In the genomic region with DNA sequence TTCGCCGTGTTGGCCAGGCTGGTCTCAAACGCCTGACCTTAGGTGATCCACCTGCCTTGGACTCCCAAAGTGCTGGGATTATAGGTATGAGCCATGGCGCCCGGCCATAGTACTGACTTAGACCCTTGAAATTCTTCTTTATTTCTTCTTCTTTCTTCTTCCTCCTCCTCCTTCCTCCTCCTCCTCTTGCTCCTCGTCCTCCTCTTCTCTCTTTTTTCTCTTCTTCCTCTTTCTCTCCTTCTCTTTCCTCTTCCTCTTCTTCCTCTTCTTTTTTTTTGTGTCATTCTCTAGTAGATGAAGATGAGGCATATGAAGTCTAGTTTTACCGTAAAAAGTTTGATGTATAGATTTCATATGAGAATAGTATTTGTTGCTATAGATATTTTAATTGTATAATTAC, we compare ENCODE assay signal across 21 cellular contexts.
"Had no signal": no experiment of that assay in that cellular context is flagged by ENCODE, and none has a peak within 500 bp of the region (broad histone marks: within the 10 kb centered on the region; RNA-seq: fewer than 3 reads in every experiment).

No MANE protein-coding gene starts in this region.

- ATAC-seq: natural killer cell; stimulated activated memory B cell treated with anti-CD40 and anti-IgM and Interleukin-4, amounts not matched to agents 10 μg/mL and 1 μg/mL and 100 μg/mL, for 72 hours; stimulated activated naive CD8-positive, alpha-beta T cell treated with anti-CD3 and anti-CD28 coated beads, Interleukin-15, amount 100 ng/mL, for 72 hours had no signal

- H3K36me3 ChIP-seq: ovary, right lobe of liver, uterus had no signal

- H3K4me1 ChIP-seq: left ventricle myocardium inferior, right atrium auricular region, tibial nerve, uterus had no signal

- H3K9me3 Mint-ChIP-seq: mesothelial cell of epicardium; naive B cell; natural killer cell; stimulated activated memory B cell treated with anti-CD40 and anti-IgM and Interleukin-4, amounts not matched to agents 10 μg/mL and 1 μg/mL and 100 μg/mL, for 72 hours; stimulated activated naive CD8-positive, alpha-beta T cell treated with anti-CD3 and anti-CD28 coated beads, Interleukin-15, amount 100 ng/mL, for 72 hours; type B pancreatic cell had no signal

- H3K36me3 Mint-ChIP-seq: naive B cell, natural killer cell had no signal

- H3K4me2 ChIP-seq: smooth muscle cell had no signal

- H3K9me3 ChIP-seq: left ventricle myocardium inferior, ovary, right atrium auricular region, right lobe of liver, tibial nerve, uterus had no signal

- H3K4me3 Mint-ChIP-seq: mesothelial cell of epicardium; natural killer cell; stimulated activated memory B cell treated with anti-CD40 and anti-IgM and Interleukin-4, amounts not matched to agents 10 μg/mL and 1 μg/mL and 100 μg/mL, for 72 hours; stimulated activated naive CD8-positive, alpha-beta T cell treated with anti-CD3 and anti-CD28 coated beads, Interleukin-15, amount 100 ng/mL, for 72 hours; type B pancreatic cell had no signal

- H3K4me3 ChIP-seq: left ventricle myocardium inferior, lung, ovary, right atrium auricular region, right lobe of liver, smooth muscle cell, tibial nerve, uterus had no signal

- H3K27me3 ChIP-seq: ovary, right atrium auricular region, right lobe of liver, tibial nerve, uterus had no signal

- H3K27ac ChIP-seq: left ventricle myocardium inferior, ovary, right atrium auricular region, tibial nerve, uterus had no signal

- H3K27me3 Mint-ChIP-seq: naive B cell; progenitor cell of endocrine pancreas; stimulated activated memory B cell treated with anti-CD40 and anti-IgM and Interleukin-4, amounts not matched to agents 10 μg/mL and 1 μg/mL and 100 μg/mL, for 72 hours; stimulated activated naive CD8-positive, alpha-beta T cell treated with anti-CD3 and anti-CD28 coated beads, Interleukin-15, amount 100 ng/mL, for 72 hours; type B pancreatic cell had no signal

- H3K4me1 Mint-ChIP-seq: stimulated activated memory B cell treated with anti-CD40 and anti-IgM and Interleukin-4, amounts not matched to agents 10 μg/mL and 1 μg/mL and 100 μg/mL, for 72 hours; stimulated activated naive CD8-positive, alpha-beta T cell treated with anti-CD3 and anti-CD28 coated beads, Interleukin-15, amount 100 ng/mL, for 72 hours had no signal

- DNase-seq: islet precursor cell; left ventricle myocardium inferior; naive B cell; natural killer cell; ovary; right lobe of liver; stimulated activated CD4-positive, alpha-beta T cell treated with anti-CD3 and anti-CD28 coated beads, Interleukin-1b, Interleukin-23, amount 100 ng/mL, for 48 hours; stimulated activated CD4-positive, alpha-beta T cell treated with anti-CD3 and anti-CD28 coated beads, Interleukin-2, amount 100 ng/mL, for 48 hours; stimulated activated CD4-positive, alpha-beta T cell treated with anti-CD3 and anti-CD28 coated beads, Interleukin-4, amount 100 ng/mL, for 4 hours; stimulated activated CD8-positive, alpha-beta memory T cell treated with anti-CD3 and anti-CD28 coated beads, Interleukin-4, amount 100 ng/mL, for 48 hours; stimulated activated naive CD4-positive, alpha-beta T cell treated with Interleukin-2 at 50 U/mL for 16 hours; stimulated activated naive CD8-positive, alpha-beta T cell treated with anti-CD3 and anti-CD28 coated beads, Interleukin-15, amount 100 ng/mL, for 72 hours; uterus had no signal

- H3K27ac Mint-ChIP-seq: mesothelial cell of epicardium; natural killer cell; progenitor cell of endocrine pancreas; stimulated activated memory B cell treated with anti-CD40 and anti-IgM and Interleukin-4, amounts not matched to agents 10 μg/mL and 1 μg/mL and 100 μg/mL, for 72 hours; stimulated activated naive CD8-positive, alpha-beta T cell treated with anti-CD3 and anti-CD28 coated beads, Interleukin-15, amount 100 ng/mL, for 72 hours; type B pancreatic cell had no signal
